In the genomic region with DNA sequence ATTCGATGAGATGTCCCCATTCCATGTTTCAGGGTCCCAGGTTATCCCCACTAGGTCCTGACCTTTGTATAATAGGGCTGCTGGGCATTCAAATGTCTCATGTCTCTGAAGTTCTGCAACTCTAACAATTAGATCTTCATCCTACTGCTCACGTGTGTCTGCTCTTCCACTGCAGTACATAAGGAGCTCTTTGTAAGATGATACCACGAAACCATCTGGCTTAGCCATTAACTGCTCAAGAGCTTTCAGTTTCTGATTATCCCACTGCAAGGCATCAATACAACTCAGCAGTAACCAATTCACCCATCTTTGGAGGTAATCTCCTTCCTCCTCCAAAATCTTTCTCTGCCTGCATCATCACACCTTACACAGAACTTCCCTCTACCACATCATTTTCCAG, we compare ENCODE assay signal across 9 cellular contexts. TPM values are rescaled to one million over a fixed set of nuclear protein-coding genes. Genes with fewer than 3 reads are reported as not detected.
DNase-seq lines count a peak whose midpoint lies in the region; ATAC-seq and TF ChIP-seq lines count a peak whose summit lies in the region.
"Had no signal": no experiment of that assay in that cellular context is flagged by ENCODE, and none has a peak within 500 bp of the region (broad histone marks: within the 10 kb centered on the region; RNA-seq: fewer than 3 reads in every experiment).

No MANE protein-coding gene starts in this region.

- CTCF ChIA-PET in Caco-2 (lab: Charles Lee), result no interaction called here

- no peak for TF ChIP-seq CTCF in Caco-2 (IDR thresholded peaks at IDR 0.05; ENCODE audit: insufficient read depth in 1 of 2, low read depth in 1 of 2, low read length in 1 of 2, severe bottlenecking in 1 of 2, unreplicated experiment in 1 of 2)

- H3K27ac Mint-ChIP-seq in Caco-2 (ENCODE audit: unreplicated experiment), result no peak overlapping the region

- no peak overlapping the region for H3K4me3 ChIP-seq in Caco-2 (ENCODE audit: low read depth, low read length)

- no peaks in the 10 kb centered on the region for H3K36me3 Mint-ChIP-seq in Caco-2 (ENCODE audit: insufficient read depth, unreplicated experiment)

- no peaks in the 10 kb centered on the region for H3K27me3 Mint-ChIP-seq in Caco-2 (ENCODE audit: insufficient read depth, unreplicated experiment)

- intact Hi-C loops in Caco-2 (cut with micrococcal nuclease; ENCODE audit: unreplicated experiment) (no loop called here), left ventricle myocardium superior (cut with micrococcal nuclease) (no loop called here)

- H3K4me1 Mint-ChIP-seq in Caco-2 (ENCODE audit: low read depth, unreplicated experiment), result peaks cover 2% of the 10 kb centered on the region

- no TSS peak for BruUV-seq in Caco-2 (replicated peaks; lab: Mats Ljungman, UMichigan)

- DNase-seq in SW480 (ENCODE audit: low spot score) (peak; percentile 33), NCI-H1417 treated with DMSO at 0.1 percent for 48 hours (lab: John Stamatoyannopoulos, UW) (no peak), Caco-2 (no peak), left ventricle myocardium superior (no peak)
- DNase-seq in stimulated activated CD4-positive, alpha-beta T cell treated with anti-CD3 and anti-CD28 coated beads, Interleukin-2, amount 100 ng/mL, for 48 hours, result no peak
- DNase-seq: activated effector memory CD4-positive, alpha-beta T cell treated with anti-CD3 and anti-CD28 coated beads, Interleukin-2, amount 50 U/mL, for 16 hours had no signal

- H3K4me1 ChIP-seq in Caco-2, result peaks cover 7% of the 10 kb centered on the region; the same call in 1 of the 2 replicates

- H3K9me3 Mint-ChIP-seq in Caco-2 (ENCODE audit: unreplicated experiment), result peaks cover 10% of the 10 kb centered on the region

- H3K9me3 ChIP-seq in Caco-2, result peaks cover 9% of the 10 kb centered on the region

- H3K4me3 Mint-ChIP-seq in Caco-2 (ENCODE audit: unreplicated experiment), result no peak overlapping the region

- H3K27me3 ChIP-seq in Caco-2 (replicated peaks; ENCODE audit: control insufficient read depth, insufficient read depth, low read length), result no peaks in the 10 kb centered on the region

- no peaks in the 10 kb centered on the region for H3K36me3 ChIP-seq in Caco-2 (ENCODE audit: control insufficient read depth, insufficient read depth, low read length)

- POLR2A ChIA-PET in Caco-2 (lab: Charles Lee), result interaction anchor here (0.8 kb wide), 1 partner anchor 49 kb away, joined by 3 read pairs; the partner anchor contains the start of gene PPP2CA

- peak; percentile 63 for ATAC-seq in GM18502 (IDR thresholded peaks at IDR 0.05; ENCODE audit: poor library complexity, unreplicated experiment)
- peak; percentile 66 for ATAC-seq in GM21390 (IDR thresholded peaks at IDR 0.05; ENCODE audit: unreplicated experiment)
- peak; percentile 98 for ATAC-seq in HG03175 (IDR thresholded peaks at IDR 0.05; ENCODE audit: unreplicated experiment)
- ATAC-seq in left ventricle myocardium superior, result no peak

RNA-seq across cellular contexts. Expression of gene PPP2CA, which starts 49.9 kb away (rescaled TPM):
- total RNA-seq in Caco-2 (2022), result 202 and 224 TPM in 2 replicates
- total RNA-seq in left ventricle myocardium superior, result 143 TPM
